ENCODE assay signal across 8 cellular contexts in the genomic region with DNA sequence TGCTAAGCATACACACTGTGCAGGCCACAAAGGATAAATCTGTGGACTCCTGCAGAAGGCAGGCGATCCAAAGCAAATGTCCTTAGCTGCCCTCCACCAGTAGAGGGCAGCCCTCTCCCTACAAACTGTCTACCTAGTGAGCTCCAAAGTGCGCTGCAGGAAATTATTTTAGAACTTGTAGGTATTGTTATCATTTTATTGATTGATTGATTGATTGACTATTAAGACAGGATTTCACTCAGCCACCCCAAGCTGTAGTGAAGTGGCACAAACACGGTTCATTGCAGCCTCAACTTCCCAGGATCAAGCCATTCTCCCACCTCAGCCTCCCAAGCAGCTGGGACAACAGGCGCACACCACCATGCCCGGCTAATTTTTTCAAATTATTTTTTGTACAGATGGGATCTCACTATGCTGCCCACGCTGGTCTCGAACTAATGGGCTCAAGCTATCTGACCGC. TPM values are rescaled to one million over a fixed set of nuclear protein-coding genes. Genes with fewer than 3 reads are reported as not detected.
DNase-seq lines count a peak whose midpoint lies in the region; ATAC-seq and TF ChIP-seq lines count a peak whose summit lies in the region.

No MANE protein-coding gene starts in this region.

- peak; percentile 17 for DNase-seq in AG09309 (ENCODE audit: low read depth)
- peak; percentile 71 for DNase-seq in KG1 (lab: John Stamatoyannopoulos, UW)
- peak; percentile 59 to 88 (median 61) for DNase-seq in Peyer's patch
- DNase-seq in activated T-cell treated with anti-CD3 and anti-CD28 coated beads, Interleukin-2, amount 50 U/mL, for 72 hours, result peak; percentile 70 to 73
- peak; percentile 79 for DNase-seq in fibroblast of the aortic adventitia (ENCODE audit: low read depth)
- peak; percentile 30 for DNase-seq in occipital lobe (lab: John Stamatoyannopoulos, UW)
- DNase-seq in tibial nerve (ENCODE audit: low spot score in 2 of 2), result peak; percentile 17 to 48

- peak overlapping the region; percentile 57 for H3K27ac Mint-ChIP-seq in activated T-cell treated with anti-CD3 and anti-CD28 coated beads, Interleukin-2, amount 50 U/mL, for 72 hours

- no peaks in the 10 kb centered on the region for H3K27me3 Mint-ChIP-seq in activated T-cell treated with anti-CD3 and anti-CD28 coated beads, Interleukin-2, amount 50 U/mL, for 72 hours (ENCODE audit: low read depth)

- H3K9me3 Mint-ChIP-seq in activated T-cell treated with anti-CD3 and anti-CD28 coated beads, Interleukin-2, amount 50 U/mL, for 72 hours, result no peaks in the 10 kb centered on the region

- H3K9me3 ChIP-seq in Peyer's patch (no peaks in the 10 kb centered on the region), tibial nerve (no peaks in the 10 kb centered on the region)

- no peaks in the 10 kb centered on the region for H3K36me3 Mint-ChIP-seq in activated T-cell treated with anti-CD3 and anti-CD28 coated beads, Interleukin-2, amount 50 U/mL, for 72 hours (ENCODE audit: insufficient read depth in 2 of 2)

- TF ChIP-seq POLR2A in Peyer's patch (IDR thresholded peaks at IDR 0.05) (no peak), tibial nerve (IDR thresholded peaks at IDR 0.05) (no peak)

- H3K27me3 ChIP-seq in Peyer's patch (no peaks in the 10 kb centered on the region), tibial nerve (no peaks in the 10 kb centered on the region)

- TF ChIP-seq EP300 in tibial nerve (IDR thresholded peaks at IDR 0.05), result no peak

- peaks cover 31% of the 10 kb centered on the region for H3K4me1 Mint-ChIP-seq in activated T-cell treated with anti-CD3 and anti-CD28 coated beads, Interleukin-2, amount 50 U/mL, for 72 hours (ENCODE audit: low read depth)

- H3K36me3 ChIP-seq in Peyer's patch (no peaks in the 10 kb centered on the region), tibial nerve (peaks cover 0 to under 1% (median 0%) of the 10 kb centered on the region in 3 donors)

- H3K4me1 ChIP-seq in Peyer's patch (peaks cover 0 to 9% (median 4%) of the 10 kb centered on the region in 4 donors), tibial nerve (peaks cover 0 to 39% (median 5%) of the 10 kb centered on the region in 4 donors)

- ATAC-seq in GM18868 (IDR thresholded peaks at IDR 0.05; ENCODE audit: unreplicated experiment), result peak; percentile 39
- no peak for ATAC-seq in activated T-cell treated with anti-CD3 and anti-CD28 coated beads, Interleukin-2, amount 50 U/mL, for 72 hours (replicated peaks in 1 of 2)

- peak overlapping the region; percentile 15 to 62 for H3K4me3 Mint-ChIP-seq in activated T-cell treated with anti-CD3 and anti-CD28 coated beads, Interleukin-2, amount 50 U/mL, for 72 hours

- no peak overlapping the region for H3K4me3 ChIP-seq in AG09309 (ENCODE audit: control insufficient read depth, low read depth, low read length)
- H3K4me3 ChIP-seq in Peyer's patch, result no peak overlapping the region
- H3K4me3 ChIP-seq in fibroblast of the aortic adventitia (ENCODE audit: low read depth, low read length), result no peak overlapping the region
- no peak overlapping the region for H3K4me3 ChIP-seq in tibial nerve

- 63 to 66% methylated on average over 8 of the region's 8 CpGs for WGBS in tibial nerve, 2 donors

- H3K27ac ChIP-seq in Peyer's patch, result no peak overlapping the region
- H3K27ac ChIP-seq in tibial nerve, result peak overlapping the region in 2 of 4 donors; percentile 34 to 90

- TF ChIP-seq CTCF in AG09309 (IDR thresholded peaks at IDR 0.05; ENCODE audit: control insufficient read depth, insufficient read depth, low read depth, low read length, missing control alignments) (peak; percentile 94), Peyer's patch (IDR thresholded peaks at IDR 0.05) (peak; percentile 81 to 94 (median 88)), fibroblast of the aortic adventitia (IDR thresholded peaks at IDR 0.05; ENCODE audit: insufficient read depth, low read length) (peak; percentile 94), tibial nerve (IDR thresholded peaks at IDR 0.05) (peak; percentile 70 to 90 (median 85))

RNA-seq across cellular contexts. Expression of gene RNF6, which starts 37.3 kb away (rescaled TPM):
- 10 to 100 TPM; 16.5 to 27.5 (median 22.5) TPM for total RNA-seq in Peyer's patch
- 10 to 100 TPM; 46.3 to 47.0 TPM for total RNA-seq in activated T-cell treated with anti-CD3 and anti-CD28 coated beads, Interleukin-2, amount 50 U/mL, for 72 hours
- total RNA-seq in fibroblast of the aortic adventitia (ENCODE audit: low replicate concordance), result 24.5 and 39.0 TPM in 2 replicates
- total RNA-seq in occipital lobe, result 28.5 TPM
- total RNA-seq in tibial nerve, result 10 to 100 TPM; 17.1 to 22.8 (median 19.3) TPM

Comparison
In these comparisons a context has a peak if more than half of its experiments do, and no peak if none do; other contexts are left out.
1. DNase-seq: peak in every context shown above with its lines; median percentile 79 in fibroblast of the aortic adventitia; 72 in activated T-cell treated with anti-CD3 and anti-CD28 coated beads, Interleukin-2, amount 50 U/mL, for 72 hours; 71 in KG1; 61 in Peyer's patch; 32 in tibial nerve; 30 in occipital lobe; 17 in AG09309.